In genomic region chr19:17860993-17861360, GRCh38 we compare ENCODE assay signal across 8 cellular contexts. TPM values are rescaled to one million over a fixed set of nuclear protein-coding genes. Genes with fewer than 3 reads are reported as not detected.
DNase-seq lines count a peak whose midpoint lies in the region; ATAC-seq, FAIRE-seq and TF ChIP-seq lines count a peak whose summit lies in the region.

No MANE protein-coding gene starts in this region.

- POLR2A ChIA-PET in AG04449 (lab: Yijun Ruan, JAX) = interaction anchor here (1.0 to 1.8 kb wide), 2 partner anchors 10 to 72 kb away, joined by 3 to 10 read pairs; partner anchors contain the start of gene CCDC124

- FAIRE-seq in bronchial epithelial cell (lab: Jason Lieb, UNC) = no peak

- H3K27me3 ChIP-seq in bronchial epithelial cell (ENCODE audit: control insufficient read depth, insufficient read depth, low read length) (no peaks in the 10 kb centered on the region), muscle layer of colon (ENCODE audit: control insufficient read depth in 1 of 2, insufficient read depth in 2 of 2, low read length in 2 of 2) (no peaks in the 10 kb centered on the region)

- no peak for ATAC-seq in GM19455 (IDR thresholded peaks at IDR 0.05; ENCODE audit: unreplicated experiment)

- no peak for TF ChIP-seq CTCF in AG04449 (IDR thresholded peaks at IDR 0.05; ENCODE audit: insufficient read depth, low read length, missing control alignments)
- no peak for TF ChIP-seq CTCF in bronchial epithelial cell (IDR thresholded peaks at IDR 0.05; ENCODE audit: insufficient read depth, low read length, severe bottlenecking)
- TF ChIP-seq CTCF in GM13976 (IDR thresholded peaks at IDR 0.05; ENCODE audit: borderline replicate concordance, control extremely low read depth, extremely low read depth, insufficient read depth, missing control alignments) = no peak

- H3K9me3 ChIP-seq in KOPT-K1 (ENCODE audit: insufficient read depth, low read length, poor library complexity, severe bottlenecking) = no peaks in the 10 kb centered on the region
- H3K9me3 ChIP-seq in muscle layer of colon (ENCODE audit: low read length) = no peaks in the 10 kb centered on the region

- in situ Hi-C loops in GM13976 (cut with MboI; ENCODE audit: low sequenced_read_pairs, unreplicated experiment) = loop anchor here (10.0 kb wide), 1 partner anchor 64 kb away; no protein-coding TSS in a partner anchor

- peak overlapping the region; percentile 96 for H3K9ac ChIP-seq in muscle layer of colon (ENCODE audit: low read length)

- no peak for DNase-seq in AG04449 (ENCODE audit: low read depth, low spot score)
- DNase-seq in bronchial epithelial cell (ENCODE audit: low read depth) = no peak
- DNase-seq in cortex of kidney (lab: John Stamatoyannopoulos, UW) = no peak
- DNase-seq in GM13976 (ENCODE audit: low spot score) = no peak
- no peak for DNase-seq in retina

- CTCF ChIA-PET in AG04449 (lab: Yijun Ruan, JAX) = interaction anchor here (1.1 to 5.1 kb wide), 5 partner anchors 10 to 196 kb away, joined by 3 to 73 read pairs (median 27); partner anchors contain the start of genes CCDC124 and SLC5A5

- H3K4me3 ChIP-seq in AG04449 (ENCODE audit: low read depth, low read length) = peak overlapping the region; percentile 92
- peak overlapping the region; percentile 100 for H3K4me3 ChIP-seq in bronchial epithelial cell (ENCODE audit: low read depth, low read length)
- peak overlapping the region; percentile 96 to 100 for H3K4me3 ChIP-seq in muscle layer of colon (ENCODE audit: low read depth in 1 of 2, low read length in 2 of 2)

- H3K27ac ChIP-seq in KOPT-K1 (ENCODE audit: low read depth, low read length, poor library complexity, severe bottlenecking) (peak overlapping the region; percentile 88), muscle layer of colon (ENCODE audit: low read depth, low read length) (peak overlapping the region; percentile 67)

- peaks cover 58% of the 10 kb centered on the region for H3K36me3 ChIP-seq in KOPT-K1 (ENCODE audit: insufficient read depth, low read length)
- peaks cover 26% of the 10 kb centered on the region for H3K36me3 ChIP-seq in bronchial epithelial cell (ENCODE audit: control insufficient read depth, insufficient read depth, low read length)
- H3K36me3 ChIP-seq in muscle layer of colon (ENCODE audit: insufficient read depth, low read length) = peaks cover 30% of the 10 kb centered on the region

- peaks cover 17% of the 10 kb centered on the region for H3K4me1 ChIP-seq in muscle layer of colon (ENCODE audit: insufficient read depth, low read length)

RNA-seq across cellular contexts. Expression of gene RPL18A, which starts 1.3 kb away (rescaled TPM):
- total RNA-seq in bronchial epithelial cell = 1,530 and 1,590 TPM in 2 replicates

RNA-seq across cellular contexts. Expression of gene SLC5A5, which starts 10.8 kb away (rescaled TPM):
- under 0.01 and 0.13 TPM in 2 replicates for total RNA-seq in bronchial epithelial cell

RNA-seq across cellular contexts. Expression of gene JAK3, which starts 13.2 kb away (rescaled TPM):
- total RNA-seq in bronchial epithelial cell = 0.26 TPM in 2 replicates

RNA-seq across cellular contexts. Expression of gene INSL3, which starts 39.7 kb away (rescaled TPM):
- total RNA-seq in bronchial epithelial cell = not detected in 2 replicates
